In genomic region chr9:14715102-14715501, GRCh38 we compare ENCODE assay signal across 28 cellular contexts. TPM values are rescaled to one million over a fixed set of nuclear protein-coding genes. Genes with fewer than 3 reads are reported as not detected.
DNase-seq lines count a peak whose midpoint lies in the region; TF ChIP-seq lines count a peak whose summit lies in the region.
"Had no signal": no experiment of that assay in that cellular context is flagged by ENCODE, and none has a peak within 500 bp of the region (broad histone marks: within the 10 kb centered on the region; RNA-seq: fewer than 3 reads in every experiment).

No MANE protein-coding gene starts in this region.

- peaks cover 5% of the 10 kb centered on the region for H3K36me3 Mint-ChIP-seq in mesothelial cell of epicardium
- H3K36me3 Mint-ChIP-seq: CD14-positive monocyte; CD8-positive, alpha-beta memory T cell had no signal

- peaks cover 5% of the 10 kb centered on the region for H3K9me3 Mint-ChIP-seq in mesothelial cell of epicardium
- H3K9me3 Mint-ChIP-seq: HFFc6 had no signal

- no peaks in the 10 kb centered on the region for H3K9me3 ChIP-seq in right atrium auricular region
- H3K9me3 ChIP-seq: HAP-1 had no signal

- H3K4me3 ChIP-seq in right atrium auricular region, result no peak overlapping the region
- H3K4me3 ChIP-seq: HAP-1, MG63 had no signal

- in situ Hi-C loops in G401 (cut with HindIII; ENCODE audit: low sequenced_read_pairs), result no loop called here

- H3K4me3 Mint-ChIP-seq in mesothelial cell of epicardium, result no peak overlapping the region
- H3K4me3 Mint-ChIP-seq: B cell; CD14-positive monocyte; CD8-positive, alpha-beta memory T cell; HFFc6 had no signal

- no peaks in the 10 kb centered on the region for H3K4me1 ChIP-seq in right atrium auricular region
- H3K4me1 ChIP-seq: HAP-1 had no signal

- H3K27me3 ChIP-seq in right atrium auricular region, result no peaks in the 10 kb centered on the region

- peaks cover 2% of the 10 kb centered on the region for H3K27me3 Mint-ChIP-seq in mesothelial cell of epicardium (ENCODE audit: low read depth)

- DNase-seq in M059J (ENCODE audit: low read depth) (peak; percentile 9), amniotic epithelial cell (ENCODE audit: low read depth) (peak; percentile 12), dermis blood vessel endothelial cell (peak; percentile 26), mesothelial cell of epicardium (ENCODE audit: low spot score in 2 of 2, unreplicated experiment in 2 of 2) (no peak), G401 (ENCODE audit: low spot score) (no peak), right atrium auricular region (ENCODE audit: low spot score) (no peak), NCI-H2081 treated with DMSO at 0.1 percent for 48 hours (lab: John Stamatoyannopoulos, UW) (no peak)
- DNase-seq: CD8-positive, alpha-beta memory T cell; DMS153; DND-41; GOT3; HFFc6; KBM-7; MG63; NCI-H1105 treated with DMSO at 0.1 percent for 48 hours; NCI-H146; NCI-H1930; NCI-H2227 treated with DMSO at 0.1 percent for 48 hours; NCI-H526 treated with DMSO at 0.1 percent for 48 hours; Right ventricle myocardium superior; RPMI8226; SW 1271 had no signal

- H3K36me3 ChIP-seq in right atrium auricular region, result no peaks in the 10 kb centered on the region
- H3K36me3 ChIP-seq: HAP-1, MG63 had no signal

- peak overlapping the region; percentile 63 for H3K27ac Mint-ChIP-seq in mesothelial cell of epicardium
- H3K27ac Mint-ChIP-seq: B cell; CD14-positive monocyte; CD8-positive, alpha-beta memory T cell; HFFc6 had no signal

- H3K27ac ChIP-seq in right atrium auricular region, result no peak overlapping the region

- H3K4me1 Mint-ChIP-seq in mesothelial cell of epicardium, result peaks cover 12% of the 10 kb centered on the region
- H3K4me1 Mint-ChIP-seq: CD14-positive monocyte; CD8-positive, alpha-beta memory T cell had no signal

- TF ChIP-seq CTCF in mesothelial cell of epicardium (IDR thresholded peaks at IDR 0.05; ENCODE audit: unreplicated experiment) (no peak), right atrium auricular region (IDR thresholded peaks at IDR 0.05) (no peak)

RNA-seq across cellular contexts. Expression of gene CER1, which starts 7.4 kb away (rescaled TPM):
- not detected in 2 replicates for total RNA-seq in M059J (2014; rRNA removed; shearing (Covaris generic))
- total RNA-seq in dermis blood vessel endothelial cell (not detected in 2 replicates), mesothelial cell of epicardium (0.78 to 1.2 TPM (median 1.0 TPM) in 3 replicates), right atrium auricular region (not detected)
- total RNA-seq in G401 (2014; rRNA removed; shearing (Covaris generic)), result not detected in 2 replicates
- total RNA-seq: B cell; CD8-positive, alpha-beta memory T cell; HFFc6; LHCN-M2; NCI-H460; Right ventricle myocardium superior; SK-MEL-5 had no signal

RNA-seq across cellular contexts. Expression of gene ZDHHC21, which starts 21.9 kb away (rescaled TPM):
- 7.0 and 9.3 TPM in 2 replicates for total RNA-seq in M059J (2014; rRNA removed; shearing (Covaris generic))
- total RNA-seq in dermis blood vessel endothelial cell, result 16.7 and 17.2 TPM in 2 replicates
- 18.5 to 22.4 TPM (median 18.6 TPM) in 3 replicates for total RNA-seq in mesothelial cell of epicardium
- total RNA-seq in G401 (2014; rRNA removed; shearing (Covaris generic)), result 2.4 and 3.9 TPM in 2 replicates
- 10 to 100 TPM in 1 of 2 donors, 1 to 10 TPM in 1; 8.0 to 12.1 TPM for total RNA-seq in right atrium auricular region

Comparison
In these comparisons a context has a peak if more than half of its experiments do, and no peak if none do; other contexts are left out.
1. DNase-seq: peak in M059J (single experiment), amniotic epithelial cell (single experiment) and dermis blood vessel endothelial cell (single experiment); none in mesothelial cell of epicardium (0 of 2), G401 (single experiment), right atrium auricular region (single experiment) and NCI-H2081 treated with DMSO at 0.1 percent for 48 hours (single experiment).